In the genomic region with DNA sequence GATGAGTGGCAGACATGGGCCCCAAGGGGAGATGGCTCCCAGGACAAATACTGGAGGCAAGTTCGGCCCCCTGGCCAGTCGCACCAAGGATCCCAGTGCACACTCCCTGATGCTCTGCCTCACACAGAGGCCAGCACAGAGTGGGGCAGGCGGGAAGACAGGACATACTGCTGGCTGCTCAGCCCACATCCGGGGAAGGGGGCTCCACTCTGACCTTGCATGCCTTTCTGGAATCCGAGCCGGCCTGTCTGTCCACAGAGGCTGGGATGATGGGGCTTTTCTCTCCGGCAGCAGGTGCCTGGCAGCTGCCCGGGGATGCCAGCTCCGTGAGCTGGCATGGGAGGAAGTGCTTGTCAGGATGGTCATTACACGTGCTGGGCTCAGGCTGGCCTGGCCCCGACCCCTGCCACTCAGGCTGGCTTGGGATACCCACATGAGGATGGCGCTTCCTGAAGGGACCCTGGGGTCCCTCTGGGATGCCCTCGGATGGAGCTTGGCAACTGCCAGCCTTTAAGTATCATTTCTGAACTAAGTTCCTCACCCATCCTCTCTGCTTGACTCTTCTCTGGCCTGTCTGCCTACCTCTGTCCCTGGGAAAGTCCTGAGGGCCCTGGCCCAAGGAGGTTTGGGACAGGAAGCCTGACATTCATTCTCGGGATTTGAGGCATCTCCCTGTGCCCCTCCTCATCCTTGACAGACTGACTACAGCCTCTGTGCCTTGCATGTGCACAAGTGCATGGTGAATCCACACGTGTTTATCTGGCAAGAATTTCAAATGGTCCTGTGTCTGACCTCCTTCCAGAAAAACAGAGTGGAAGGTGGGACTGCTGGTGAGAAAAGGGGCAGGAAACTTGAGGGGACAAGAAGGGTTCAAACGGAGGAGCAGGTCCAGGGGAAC, we compare ENCODE assay signal across 20 cellular contexts. TPM values are rescaled to one million over a fixed set of nuclear protein-coding genes. Genes with fewer than 3 reads are reported as not detected.
A peak's percentile ranks its signal among the peaks of the same experiment; 100 is the strongest.
DNase-seq lines count a peak whose midpoint lies in the region; ATAC-seq, FAIRE-seq and TF ChIP-seq lines count a peak whose summit lies in the region.
"Had no signal": no experiment of that assay in that cellular context is flagged by ENCODE, and none has a peak within 500 bp of the region (broad histone marks: within the 10 kb centered on the region; RNA-seq: fewer than 3 reads in every experiment).

No MANE protein-coding gene starts in this region.

- POLR2A ChIA-PET in WTC11 (lab: Charles Lee): no interaction called here

- H3K27ac Mint-ChIP-seq in WTC11: no peak overlapping the region
- H3K27ac Mint-ChIP-seq: activated naive CD4-positive, alpha-beta T cell treated with anti-CD3 and anti-CD28 coated beads, Interleukin-2, amount 50 U/mL, for 24 hours; CD8-positive, alpha-beta T cell; naive thymus-derived CD4-positive, alpha-beta T cell had no signal

- no peak overlapping the region for H3K4me3 ChIP-seq in effector memory CD4-positive, alpha-beta T cell (ENCODE audit: insufficient read depth, low read depth, low read length, poor library complexity, severe bottlenecking)
- H3K4me3 ChIP-seq: lung, PC-9, stomach had no signal

- no peaks in the 10 kb centered on the region for H3K9me3 Mint-ChIP-seq in WTC11
- H3K9me3 Mint-ChIP-seq: activated naive CD4-positive, alpha-beta T cell treated with anti-CD3 and anti-CD28 coated beads, Interleukin-2, amount 50 U/mL, for 24 hours; CD8-positive, alpha-beta T cell; naive thymus-derived CD4-positive, alpha-beta T cell had no signal

- H3K27me3 ChIP-seq in effector memory CD4-positive, alpha-beta T cell (replicated peaks; ENCODE audit: control insufficient read depth, insufficient read depth, low read length, poor library complexity, severe bottlenecking): no peaks in the 10 kb centered on the region
- H3K27me3 ChIP-seq: stomach had no signal

- no peak overlapping the region for H3K27ac ChIP-seq in effector memory CD4-positive, alpha-beta T cell (ENCODE audit: insufficient read depth, low read length, poor library complexity, severe bottlenecking)
- H3K27ac ChIP-seq: epithelial cell of prostate, HL-60, PC-9, stomach had no signal

- H3K4me1 Mint-ChIP-seq in WTC11: peaks cover 8% of the 10 kb centered on the region
- H3K4me1 Mint-ChIP-seq: activated naive CD4-positive, alpha-beta T cell treated with anti-CD3 and anti-CD28 coated beads, Interleukin-2, amount 50 U/mL, for 24 hours had no signal

- no peak for TF ChIP-seq CTCF in WTC11 (IDR thresholded peaks at IDR 0.05)

- H3K9me3 ChIP-seq in effector memory CD4-positive, alpha-beta T cell (ENCODE audit: control insufficient read depth, low read length): no peaks in the 10 kb centered on the region
- H3K9me3 ChIP-seq: stomach had no signal

- no peaks in the 10 kb centered on the region for H3K27me3 Mint-ChIP-seq in WTC11 (ENCODE audit: low read depth)
- H3K27me3 Mint-ChIP-seq: activated naive CD4-positive, alpha-beta T cell treated with anti-CD3 and anti-CD28 coated beads, Interleukin-2, amount 50 U/mL, for 24 hours had no signal

- DNase-seq in Right ventricle myocardium superior (no peak), Right ventricle myocardium inferior (ENCODE audit: missing footprints) (no peak), WTC11 (ENCODE audit: low spot score) (no peak), left kidney (ENCODE audit: low read depth, low spot score) (peak; percentile 77), urothelium cell line (ENCODE audit: low spot score) (peak; percentile 29), NCI-H1694 treated with DMSO at 0.1 percent for 48 hours (lab: John Stamatoyannopoulos, UW) (no peak)
- no peak for DNase-seq in effector memory CD4-positive, alpha-beta T cell
- DNase-seq: activated CD4-positive, alpha-beta T cell treated with anti-CD3 and anti-CD28 coated beads, Interleukin-2, amount 50 U/mL, for 1 hour; CD8-positive, alpha-beta T cell; cortex of kidney; naive thymus-derived CD4-positive, alpha-beta T cell; NCI-H1092 treated with DMSO at 0.1 percent for 48 hours; stomach had no signal

- H3K4me3 Mint-ChIP-seq in WTC11: no peak overlapping the region
- H3K4me3 Mint-ChIP-seq: activated naive CD4-positive, alpha-beta T cell treated with anti-CD3 and anti-CD28 coated beads, Interleukin-2, amount 50 U/mL, for 24 hours; CD8-positive, alpha-beta T cell; naive thymus-derived CD4-positive, alpha-beta T cell had no signal

- no peaks in the 10 kb centered on the region for H3K36me3 ChIP-seq in effector memory CD4-positive, alpha-beta T cell (ENCODE audit: control insufficient read depth, insufficient read depth, low read length)
- H3K36me3 ChIP-seq: stomach had no signal

- no peak for FAIRE-seq in urothelium cell line (lab: Jason Lieb, UNC)
- FAIRE-seq: frontal cortex had no signal

- intact Hi-C loops in Right ventricle myocardium superior (cut with DNase I) (no loop called here), Right ventricle myocardium inferior (cut with DNase I) (loop anchor here (1.0 kb wide), 1 partner anchor 9 kb away; no protein-coding TSS in a partner anchor)

- CTCF ChIA-PET in WTC11 (lab: Charles Lee): interaction anchor here (1.5 kb wide), 1 partner anchor 113 kb away, joined by 3 read pairs; no protein-coding TSS in a partner anchor

- H3K4me1 ChIP-seq in effector memory CD4-positive, alpha-beta T cell (ENCODE audit: control insufficient read depth, insufficient read depth, low read length, poor library complexity, severe bottlenecking): no peaks in the 10 kb centered on the region
- H3K4me1 ChIP-seq: stomach had no signal

- H3K36me3 Mint-ChIP-seq in WTC11: no peaks in the 10 kb centered on the region
- H3K36me3 Mint-ChIP-seq: activated naive CD4-positive, alpha-beta T cell treated with anti-CD3 and anti-CD28 coated beads, Interleukin-2, amount 50 U/mL, for 24 hours; CD8-positive, alpha-beta T cell had no signal

- peak; percentile 23 for ATAC-seq in Right ventricle myocardium superior (ENCODE audit: poor library complexity)
- no peak for ATAC-seq in Right ventricle myocardium inferior
- peak; percentile 33; the same call in 1 of the 2 replicates for ATAC-seq in WTC11
- ATAC-seq in GM18511 (IDR thresholded peaks at IDR 0.05; ENCODE audit: unreplicated experiment): no peak
- ATAC-seq: CD8-positive, alpha-beta T cell; naive thymus-derived CD4-positive, alpha-beta T cell had no signal

TF ChIP-seq in WTC11, 78 proteins besides CTCF, POLR2A, EP300 and RAD21 (continues in another document):
- TF ChIP-seq, protein P1, sequence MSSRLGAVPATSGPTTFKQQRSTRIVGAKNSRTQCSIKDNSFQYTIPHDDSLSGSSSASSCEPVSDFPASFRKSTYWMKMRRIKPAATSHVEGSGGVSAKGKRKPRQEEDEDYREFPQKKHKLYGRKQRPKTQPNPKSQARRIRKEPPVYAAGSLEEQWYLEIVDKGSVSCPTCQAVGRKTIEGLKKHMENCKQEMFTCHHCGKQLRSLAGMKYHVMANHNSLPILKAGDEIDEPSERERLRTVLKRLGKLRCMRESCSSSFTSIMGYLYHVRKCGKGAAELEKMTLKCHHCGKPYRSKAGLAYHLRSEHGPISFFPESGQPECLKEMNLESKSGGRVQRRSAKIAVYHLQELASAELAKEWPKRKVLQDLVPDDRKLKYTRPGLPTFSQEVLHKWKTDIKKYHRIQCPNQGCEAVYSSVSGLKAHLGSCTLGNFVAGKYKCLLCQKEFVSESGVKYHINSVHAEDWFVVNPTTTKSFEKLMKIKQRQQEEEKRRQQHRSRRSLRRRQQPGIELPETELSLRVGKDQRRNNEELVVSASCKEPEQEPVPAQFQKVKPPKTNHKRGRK (CRISPR knock-in tag; IDR thresholded peaks at IDR 0.05; ENCODE audit: borderline replicate concordance): no peak
- TF ChIP-seq SOX15 (CRISPR knock-in tag; IDR thresholded peaks at IDR 0.05): no peak
- no peak for TF ChIP-seq KAT7 (CRISPR knock-in tag; IDR thresholded peaks at IDR 0.05; ENCODE audit: borderline replicate concordance)
- TF ChIP-seq, protein P2, sequence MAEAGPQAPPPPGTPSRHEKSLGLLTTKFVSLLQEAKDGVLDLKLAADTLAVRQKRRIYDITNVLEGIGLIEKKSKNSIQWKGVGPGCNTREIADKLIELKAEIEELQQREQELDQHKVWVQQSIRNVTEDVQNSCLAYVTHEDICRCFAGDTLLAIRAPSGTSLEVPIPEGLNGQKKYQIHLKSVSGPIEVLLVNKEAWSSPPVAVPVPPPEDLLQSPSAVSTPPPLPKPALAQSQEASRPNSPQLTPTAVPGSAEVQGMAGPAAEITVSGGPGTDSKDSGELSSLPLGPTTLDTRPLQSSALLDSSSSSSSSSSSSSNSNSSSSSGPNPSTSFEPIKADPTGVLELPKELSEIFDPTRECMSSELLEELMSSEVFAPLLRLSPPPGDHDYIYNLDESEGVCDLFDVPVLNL (CRISPR knock-in tag; IDR thresholded peaks at IDR 0.05; ENCODE audit: borderline replicate concordance, low read depth): no peak
- no peak for TF ChIP-seq EMX1 (CRISPR knock-in tag; IDR thresholded peaks at IDR 0.05)
- TF ChIP-seq SMAD4 (CRISPR knock-in tag; IDR thresholded peaks at IDR 0.05): no peak
- TF ChIP-seq, protein P3, sequence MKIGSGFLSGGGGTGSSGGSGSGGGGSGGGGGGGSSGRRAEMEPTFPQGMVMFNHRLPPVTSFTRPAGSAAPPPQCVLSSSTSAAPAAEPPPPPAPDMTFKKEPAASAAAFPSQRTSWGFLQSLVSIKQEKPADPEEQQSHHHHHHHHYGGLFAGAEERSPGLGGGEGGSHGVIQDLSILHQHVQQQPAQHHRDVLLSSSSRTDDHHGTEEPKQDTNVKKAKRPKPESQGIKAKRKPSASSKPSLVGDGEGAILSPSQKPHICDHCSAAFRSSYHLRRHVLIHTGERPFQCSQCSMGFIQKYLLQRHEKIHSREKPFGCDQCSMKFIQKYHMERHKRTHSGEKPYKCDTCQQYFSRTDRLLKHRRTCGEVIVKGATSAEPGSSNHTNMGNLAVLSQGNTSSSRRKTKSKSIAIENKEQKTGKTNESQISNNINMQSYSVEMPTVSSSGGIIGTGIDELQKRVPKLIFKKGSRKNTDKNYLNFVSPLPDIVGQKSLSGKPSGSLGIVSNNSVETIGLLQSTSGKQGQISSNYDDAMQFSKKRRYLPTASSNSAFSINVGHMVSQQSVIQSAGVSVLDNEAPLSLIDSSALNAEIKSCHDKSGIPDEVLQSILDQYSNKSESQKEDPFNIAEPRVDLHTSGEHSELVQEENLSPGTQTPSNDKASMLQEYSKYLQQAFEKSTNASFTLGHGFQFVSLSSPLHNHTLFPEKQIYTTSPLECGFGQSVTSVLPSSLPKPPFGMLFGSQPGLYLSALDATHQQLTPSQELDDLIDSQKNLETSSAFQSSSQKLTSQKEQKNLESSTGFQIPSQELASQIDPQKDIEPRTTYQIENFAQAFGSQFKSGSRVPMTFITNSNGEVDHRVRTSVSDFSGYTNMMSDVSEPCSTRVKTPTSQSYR (CRISPR knock-in tag; IDR thresholded peaks at IDR 0.05): no peak
- TF ChIP-seq, protein P4, sequence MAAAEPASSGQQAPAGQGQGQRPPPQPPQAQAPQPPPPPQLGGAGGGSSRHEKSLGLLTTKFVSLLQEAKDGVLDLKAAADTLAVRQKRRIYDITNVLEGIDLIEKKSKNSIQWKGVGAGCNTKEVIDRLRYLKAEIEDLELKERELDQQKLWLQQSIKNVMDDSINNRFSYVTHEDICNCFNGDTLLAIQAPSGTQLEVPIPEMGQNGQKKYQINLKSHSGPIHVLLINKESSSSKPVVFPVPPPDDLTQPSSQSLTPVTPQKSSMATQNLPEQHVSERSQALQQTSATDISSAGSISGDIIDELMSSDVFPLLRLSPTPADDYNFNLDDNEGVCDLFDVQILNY (CRISPR knock-in tag; IDR thresholded peaks at IDR 0.05): no peak

RNA-seq across cellular contexts. Expression of a gene that starts 46.5 kb away (rescaled TPM):
- 23.2 TPM for total RNA-seq in Right ventricle myocardium superior
- 26.0 TPM for total RNA-seq in Right ventricle myocardium inferior
- total RNA-seq in WTC11 (2021): 12.2 to 13.7 TPM (median 12.9 TPM) in 3 replicates

Comparison
In these comparisons a context has a peak if more than half of its experiments do, and no peak if none do; other contexts are left out.
1. ATAC-seq: peak in Right ventricle myocardium superior (single experiment) and WTC11 (single experiment); none in Right ventricle myocardium inferior (single experiment) and GM18511 (single experiment).
2. DNase-seq: peak in left kidney (single experiment) and urothelium cell line (single experiment); none in Right ventricle myocardium superior (single experiment), Right ventricle myocardium inferior (single experiment), WTC11 (single experiment), effector memory CD4-positive, alpha-beta T cell (0 of 3) and NCI-H1694 treated with DMSO at 0.1 percent for 48 hours (single experiment).